In the genomic region with DNA sequence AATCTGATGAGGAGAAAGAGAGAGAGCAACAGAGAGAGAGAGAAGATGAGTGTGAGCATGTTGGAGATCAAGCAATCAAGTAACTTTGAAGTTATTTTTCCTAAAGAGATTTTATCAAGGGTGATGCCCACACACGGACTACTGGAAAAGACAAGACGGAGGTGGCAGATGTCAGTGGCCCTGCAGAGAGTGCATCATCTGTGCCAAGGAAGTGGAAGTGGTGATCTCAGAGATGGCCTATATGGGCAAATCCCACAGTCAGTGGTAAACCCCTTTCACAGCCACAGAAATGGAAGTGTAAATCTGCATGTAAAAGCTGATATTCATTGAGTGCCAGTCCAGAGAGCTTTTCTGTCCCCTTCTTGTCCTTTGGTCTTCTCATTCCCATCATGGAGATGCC, we compare ENCODE assay signal across 22 cellular contexts.
A peak's percentile ranks its signal among the peaks of the same experiment; 100 is the strongest.
DNase-seq lines count a peak whose midpoint lies in the region; ATAC-seq and TF ChIP-seq lines count a peak whose summit lies in the region.
"Had no signal": no experiment of that assay in that cellular context is flagged by ENCODE, and none has a peak within 500 bp of the region (broad histone marks: within the 10 kb centered on the region; RNA-seq: fewer than 3 reads in every experiment).

No MANE protein-coding gene starts in this region.

- H3F3A ChIP-seq in GM23338 (replicated peaks; ENCODE audit: low read depth), result no peaks in the 10 kb centered on the region

- peaks cover 4% of the 10 kb centered on the region; the same call in 1 of the 3 replicates for H3K4me1 Mint-ChIP-seq in GM23338
- H3K4me1 Mint-ChIP-seq in stimulated activated memory B cell treated with anti-CD40 and anti-IgM and Interleukin-4, amounts not matched to agents 10 μg/mL and 1 μg/mL and 100 μg/mL, for 72 hours, result no peaks in the 10 kb centered on the region
- H3K4me1 Mint-ChIP-seq: CD14-positive monocyte had no signal

- H2AFZ ChIP-seq in GM23338, result peak overlapping the region; percentile 28; the same call in 1 of the 2 replicates

- H3K36me3 ChIP-seq in GM23338 (ENCODE audit: insufficient read depth), result no peaks in the 10 kb centered on the region
- H3K36me3 ChIP-seq: SJSA1 had no signal

- TF ChIP-seq CTCF in GM23338 (conservative IDR thresholded peaks at IDR 0.05; ENCODE audit: low read depth in 2 of 2) (no peak), coronary artery (IDR thresholded peaks at IDR 0.05) (no peak)

- H3K27ac ChIP-seq in GM23338 (ENCODE audit: low read depth) (no peak overlapping the region), coronary artery (no peak overlapping the region)
- H3K27ac ChIP-seq: KMS-11, RWPE1, SJSA1 had no signal

- ATAC-seq in GM18868 (IDR thresholded peaks at IDR 0.05; ENCODE audit: unreplicated experiment) (peak; percentile 74), GM23338 (no peak), HG03460 (IDR thresholded peaks at IDR 0.05; ENCODE audit: unreplicated experiment) (peak; percentile 66), Right ventricle myocardium superior (ENCODE audit: poor library complexity) (no peak)
- ATAC-seq in stimulated activated memory B cell treated with anti-CD40 and anti-IgM and Interleukin-4, amounts not matched to agents 10 μg/mL and 1 μg/mL and 100 μg/mL, for 72 hours, result peak; percentile 47

- no peaks in the 10 kb centered on the region for H4K20me1 ChIP-seq in GM23338 (replicated peaks; ENCODE audit: insufficient read depth)

- H3K4me3 ChIP-seq in GM23338 (no peak overlapping the region), coronary artery (no peak overlapping the region)
- H3K4me3 ChIP-seq: SJSA1 had no signal

- intact Hi-C loops in Right ventricle myocardium superior (cut with DNase I), result no loop called here

- H3K36me3 Mint-ChIP-seq in GM23338 (ENCODE audit: low read depth), result no peaks in the 10 kb centered on the region
- no peaks in the 10 kb centered on the region for H3K36me3 Mint-ChIP-seq in stimulated activated memory B cell treated with anti-CD40 and anti-IgM and Interleukin-4, amounts not matched to agents 10 μg/mL and 1 μg/mL and 100 μg/mL, for 72 hours
- H3K36me3 Mint-ChIP-seq: CD14-positive monocyte had no signal

- H3K4me1 ChIP-seq in GM23338 (ENCODE audit: insufficient read depth), result no peaks in the 10 kb centered on the region
- H3K4me1 ChIP-seq: SJSA1 had no signal

- no peaks in the 10 kb centered on the region for H3K79me2 ChIP-seq in GM23338 (replicated peaks; ENCODE audit: insufficient read depth)

- DNase-seq in GM23338 (ENCODE audit: low spot score) (no peak), Right ventricle myocardium superior (no peak), coronary artery (ENCODE audit: low spot score) (no peak), mesenteric fat pad (ENCODE audit: low spot score) (no peak)
- DNase-seq: ACHN, AML-193, DMS 273 treated with DMSO at 0.1 percent for 48 hours, GDM1, H7, NCI-H1092, NCI-H146, NCI-H2081, NCI-H510A treated with DMSO at 0.1 percent for 48 hours, OCI-M1, SW 1271 had no signal

- H3K4me2 ChIP-seq in GM23338, result no peak overlapping the region
- H3K4me2 ChIP-seq: KMS-11 had no signal

- no peaks in the 10 kb centered on the region; the same call in 2 of the 3 replicates for H3K9me3 Mint-ChIP-seq in GM23338
- H3K9me3 Mint-ChIP-seq in stimulated activated memory B cell treated with anti-CD40 and anti-IgM and Interleukin-4, amounts not matched to agents 10 μg/mL and 1 μg/mL and 100 μg/mL, for 72 hours, result no peaks in the 10 kb centered on the region

- no peak overlapping the region for H3K27ac Mint-ChIP-seq in GM23338
- no peak overlapping the region for H3K27ac Mint-ChIP-seq in stimulated activated memory B cell treated with anti-CD40 and anti-IgM and Interleukin-4, amounts not matched to agents 10 μg/mL and 1 μg/mL and 100 μg/mL, for 72 hours
- H3K27ac Mint-ChIP-seq: CD14-positive monocyte had no signal

- H3K9me2 ChIP-seq in GM23338 (ENCODE audit: insufficient read depth), result no peaks in the 10 kb centered on the region

- no peaks in the 10 kb centered on the region for H3K27me3 Mint-ChIP-seq in GM23338 (ENCODE audit: insufficient read depth, low read depth, poor library complexity)
- no peaks in the 10 kb centered on the region for H3K27me3 Mint-ChIP-seq in stimulated activated memory B cell treated with anti-CD40 and anti-IgM and Interleukin-4, amounts not matched to agents 10 μg/mL and 1 μg/mL and 100 μg/mL, for 72 hours

- H3K27me3 ChIP-seq in GM23338 (ENCODE audit: insufficient read depth), result no peaks in the 10 kb centered on the region
- H3K27me3 ChIP-seq: SJSA1 had no signal

- no peak overlapping the region for H3K4me3 Mint-ChIP-seq in GM23338
- H3K4me3 Mint-ChIP-seq in stimulated activated memory B cell treated with anti-CD40 and anti-IgM and Interleukin-4, amounts not matched to agents 10 μg/mL and 1 μg/mL and 100 μg/mL, for 72 hours, result no peak overlapping the region
- H3K4me3 Mint-ChIP-seq: CD14-positive monocyte had no signal

TF ChIP-seq in GM23338, 12 proteins besides CTCF, POLR2A, EP300 and RAD21 (continues in another document):
- TF ChIP-seq NANOG (IDR thresholded peaks at IDR 0.05; ENCODE audit: borderline replicate concordance) (no peak), CREB1 (CRISPR knock-in tag; IDR thresholded peaks at IDR 0.05; ENCODE audit: low read depth) (no peak), EZH2 (IDR thresholded peaks at IDR 0.05; ENCODE audit: low read depth, unreplicated experiment) (no peak), EZH2phosphoT487 (IDR thresholded peaks at IDR 0.05; ENCODE audit: unreplicated experiment) (no peak), POLR2AphosphoS5 (IDR thresholded peaks at IDR 0.05; ENCODE audit: low read depth) (no peak), STAT1 (IDR thresholded peaks at IDR 0.05; ENCODE audit: unreplicated experiment) (no peak), ZNF114 (CRISPR knock-in tag; IDR thresholded peaks at IDR 0.05) (no peak)
- TF ChIP-seq, protein P1, sequence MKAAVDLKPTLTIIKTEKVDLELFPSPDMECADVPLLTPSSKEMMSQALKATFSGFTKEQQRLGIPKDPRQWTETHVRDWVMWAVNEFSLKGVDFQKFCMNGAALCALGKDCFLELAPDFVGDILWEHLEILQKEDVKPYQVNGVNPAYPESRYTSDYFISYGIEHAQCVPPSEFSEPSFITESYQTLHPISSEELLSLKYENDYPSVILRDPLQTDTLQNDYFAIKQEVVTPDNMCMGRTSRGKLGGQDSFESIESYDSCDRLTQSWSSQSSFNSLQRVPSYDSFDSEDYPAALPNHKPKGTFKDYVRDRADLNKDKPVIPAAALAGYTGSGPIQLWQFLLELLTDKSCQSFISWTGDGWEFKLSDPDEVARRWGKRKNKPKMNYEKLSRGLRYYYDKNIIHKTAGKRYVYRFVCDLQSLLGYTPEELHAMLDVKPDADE (IDR thresholded peaks at IDR 0.05), result no peak
- TF ChIP-seq, protein P2, sequence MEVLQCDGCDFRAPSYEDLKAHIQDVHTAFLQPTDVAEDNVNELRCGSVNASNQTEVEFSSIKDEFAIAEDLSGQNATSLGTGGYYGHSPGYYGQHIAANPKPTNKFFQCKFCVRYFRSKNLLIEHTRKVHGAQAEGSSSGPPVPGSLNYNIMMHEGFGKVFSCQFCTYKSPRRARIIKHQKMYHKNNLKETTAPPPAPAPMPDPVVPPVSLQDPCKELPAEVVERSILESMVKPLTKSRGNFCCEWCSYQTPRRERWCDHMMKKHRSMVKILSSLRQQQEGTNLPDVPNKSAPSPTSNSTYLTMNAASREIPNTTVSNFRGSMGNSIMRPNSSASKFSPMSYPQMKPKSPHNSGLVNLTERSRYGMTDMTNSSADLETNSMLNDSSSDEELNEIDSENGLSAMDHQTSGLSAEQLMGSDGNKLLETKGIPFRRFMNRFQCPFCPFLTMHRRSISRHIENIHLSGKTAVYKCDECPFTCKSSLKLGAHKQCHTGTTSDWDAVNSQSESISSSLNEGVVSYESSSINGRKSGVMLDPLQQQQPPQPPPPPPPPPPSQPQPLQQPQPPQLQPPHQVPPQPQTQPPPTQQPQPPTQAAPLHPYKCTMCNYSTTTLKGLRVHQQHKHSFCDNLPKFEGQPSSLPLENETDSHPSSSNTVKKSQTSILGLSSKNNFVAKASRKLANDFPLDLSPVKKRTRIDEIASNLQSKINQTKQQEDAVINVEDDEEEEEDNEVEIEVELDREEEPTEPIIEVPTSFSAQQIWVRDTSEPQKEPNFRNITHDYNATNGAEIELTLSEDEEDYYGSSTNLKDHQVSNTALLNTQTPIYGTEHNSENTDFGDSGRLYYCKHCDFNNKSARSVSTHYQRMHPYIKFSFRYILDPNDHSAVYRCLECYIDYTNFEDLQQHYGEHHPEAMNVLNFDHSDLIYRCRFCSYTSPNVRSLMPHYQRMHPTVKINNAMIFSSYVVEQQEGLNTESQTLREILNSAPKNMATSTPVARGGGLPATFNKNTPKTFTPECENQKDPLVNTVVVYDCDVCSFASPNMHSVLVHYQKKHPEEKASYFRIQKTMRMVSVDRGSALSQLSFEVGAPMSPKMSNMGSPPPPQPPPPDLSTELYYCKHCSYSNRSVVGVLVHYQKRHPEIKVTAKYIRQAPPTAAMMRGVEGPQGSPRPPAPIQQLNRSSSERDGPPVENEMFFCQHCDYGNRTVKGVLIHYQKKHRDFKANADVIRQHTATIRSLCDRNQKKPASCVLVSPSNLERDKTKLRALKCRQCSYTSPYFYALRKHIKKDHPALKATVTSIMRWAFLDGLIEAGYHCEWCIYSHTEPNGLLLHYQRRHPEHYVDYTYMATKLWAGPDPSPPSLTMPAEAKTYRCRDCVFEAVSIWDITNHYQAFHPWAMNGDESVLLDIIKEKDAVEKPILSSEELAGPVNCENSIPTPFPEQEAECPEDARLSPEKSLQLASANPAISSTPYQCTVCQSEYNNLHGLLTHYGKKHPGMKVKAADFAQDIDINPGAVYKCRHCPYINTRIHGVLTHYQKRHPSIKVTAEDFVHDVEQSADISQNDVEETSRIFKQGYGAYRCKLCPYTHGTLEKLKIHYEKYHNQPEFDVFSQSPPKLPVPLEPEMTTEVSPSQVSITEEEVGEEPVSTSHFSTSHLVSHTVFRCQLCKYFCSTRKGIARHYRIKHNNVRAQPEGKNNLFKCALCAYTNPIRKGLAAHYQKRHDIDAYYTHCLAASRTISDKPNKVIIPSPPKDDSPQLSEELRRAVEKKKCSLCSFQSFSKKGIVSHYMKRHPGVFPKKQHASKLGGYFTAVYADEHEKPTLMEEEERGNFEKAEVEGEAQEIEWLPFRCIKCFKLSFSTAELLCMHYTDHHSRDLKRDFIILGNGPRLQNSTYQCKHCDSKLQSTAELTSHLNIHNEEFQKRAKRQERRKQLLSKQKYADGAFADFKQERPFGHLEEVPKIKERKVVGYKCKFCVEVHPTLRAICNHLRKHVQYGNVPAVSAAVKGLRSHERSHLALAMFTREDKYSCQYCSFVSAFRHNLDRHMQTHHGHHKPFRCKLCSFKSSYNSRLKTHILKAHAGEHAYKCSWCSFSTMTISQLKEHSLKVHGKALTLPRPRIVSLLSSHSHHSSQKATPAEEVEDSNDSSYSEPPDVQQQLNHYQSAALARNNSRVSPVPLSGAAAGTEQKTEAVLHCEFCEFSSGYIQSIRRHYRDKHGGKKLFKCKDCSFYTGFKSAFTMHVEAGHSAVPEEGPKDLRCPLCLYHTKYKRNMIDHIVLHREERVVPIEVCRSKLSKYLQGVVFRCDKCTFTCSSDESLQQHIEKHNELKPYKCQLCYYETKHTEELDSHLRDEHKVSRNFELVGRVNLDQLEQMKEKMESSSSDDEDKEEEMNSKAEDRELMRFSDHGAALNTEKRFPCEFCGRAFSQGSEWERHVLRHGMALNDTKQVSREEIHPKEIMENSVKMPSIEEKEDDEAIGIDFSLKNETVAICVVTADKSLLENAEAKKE (CRISPR knock-in tag; IDR thresholded peaks at IDR 0.05), result no peak

Comparison
In these comparisons a context has a peak if more than half of its experiments do, and no peak if none do; other contexts are left out.
1. ATAC-seq: peak in GM18868 (single experiment), HG03460 (single experiment) and stimulated activated memory B cell treated with anti-CD40 and anti-IgM and Interleukin-4, amounts not matched to agents 10 μg/mL and 1 μg/mL and 100 μg/mL, for 72 hours (single experiment); none in GM23338 (single experiment) and Right ventricle myocardium superior (single experiment).